In genomic region chr9:120915854-120916495, GRCh38 we compare ENCODE assay signal across 9 cellular contexts. TPM values are rescaled to one million over a fixed set of nuclear protein-coding genes. Genes with fewer than 3 reads are reported as not detected.
DNase-seq lines count a peak whose midpoint lies in the region; ATAC-seq and TF ChIP-seq lines count a peak whose summit lies in the region.
"Had no signal": no experiment of that assay in that cellular context is flagged by ENCODE, and none has a peak within 500 bp of the region (broad histone marks: within the 10 kb centered on the region; RNA-seq: fewer than 3 reads in every experiment).

No MANE protein-coding gene starts in this region.

- DNase-seq in right atrium auricular region (ENCODE audit: low spot score) (no peak), Right ventricle myocardium superior (no peak), upper lobe of right lung (no peak), SKM-1 treated with dmso at 0.1 percent for 144 hours (lab: John Stamatoyannopoulos, UW; ENCODE audit: unreplicated experiment) (no peak), mesothelial cell of epicardium (ENCODE audit: low spot score in 2 of 2, unreplicated experiment in 2 of 2) (no peak)
- DNase-seq in activated CD4-positive, alpha-beta T cell treated with anti-CD3 and anti-CD28 coated beads, Interleukin-2, amount 50 U/mL, for 1 hour = peak; percentile 54
- DNase-seq: left colon had no signal

- no peak for ATAC-seq in Right ventricle myocardium superior (ENCODE audit: poor library complexity)
- no peak for ATAC-seq in upper lobe of right lung
- ATAC-seq in HG03469 (IDR thresholded peaks at IDR 0.05; ENCODE audit: unreplicated experiment) = no peak
- ATAC-seq: left colon had no signal

- no peaks in the 10 kb centered on the region for H3K27me3 ChIP-seq in right atrium auricular region
- H3K27me3 ChIP-seq in layer of hippocampus (ENCODE audit: control insufficient read depth, insufficient read depth, low read length) = no peaks in the 10 kb centered on the region
- no peaks in the 10 kb centered on the region for H3K27me3 ChIP-seq in upper lobe of right lung

- H3K4me3 ChIP-seq in right atrium auricular region = no peak overlapping the region
- no peak overlapping the region for H3K4me3 ChIP-seq in upper lobe of right lung

- H3K27me3 Mint-ChIP-seq in mesothelial cell of epicardium (ENCODE audit: low read depth) = no peaks in the 10 kb centered on the region

- H3K9me3 Mint-ChIP-seq in mesothelial cell of epicardium = peaks cover 3% of the 10 kb centered on the region

- peaks cover 23% of the 10 kb centered on the region for H3K4me1 Mint-ChIP-seq in mesothelial cell of epicardium

- H3K36me3 ChIP-seq in right atrium auricular region (peaks cover 3% of the 10 kb centered on the region), upper lobe of right lung (peaks cover 6% of the 10 kb centered on the region)

- intact Hi-C loops in Right ventricle myocardium superior (cut with DNase I) = loop anchor here (5.0 kb wide), 1 partner anchor 39 kb away; the partner anchor contains the start of gene PHF19
- intact Hi-C loops in upper lobe of right lung (cut with DNase I) = no loop called here

- no peak overlapping the region for H3K27ac Mint-ChIP-seq in mesothelial cell of epicardium

- peak overlapping the region; percentile 30 to 53 for H3K27ac ChIP-seq in right atrium auricular region
- H3K27ac ChIP-seq in layer of hippocampus (ENCODE audit: low read depth, low read length) = peak overlapping the region; percentile 81
- peak overlapping the region; percentile 20 for H3K27ac ChIP-seq in upper lobe of right lung

- H3K4me1 ChIP-seq in right atrium auricular region (peaks cover 0 to 37% of the 10 kb centered on the region in 2 donors), upper lobe of right lung (peaks cover 30% of the 10 kb centered on the region)

- H3K9me3 ChIP-seq in right atrium auricular region (no peaks in the 10 kb centered on the region), upper lobe of right lung (no peaks in the 10 kb centered on the region)

- no peak overlapping the region for H3K4me3 Mint-ChIP-seq in mesothelial cell of epicardium

- TF ChIP-seq CTCF in right atrium auricular region (IDR thresholded peaks at IDR 0.05) (no peak), upper lobe of right lung (IDR thresholded peaks at IDR 0.05) (no peak), mesothelial cell of epicardium (IDR thresholded peaks at IDR 0.05; ENCODE audit: unreplicated experiment) (no peak)

- H3K36me3 Mint-ChIP-seq in mesothelial cell of epicardium = peaks cover 6% of the 10 kb centered on the region

RNA-seq across cellular contexts. Expression of gene TRAF1, which starts 10.6 kb away (rescaled TPM):
- 1 to 10 TPM; 2.0 to 3.0 TPM for total RNA-seq in right atrium auricular region
- total RNA-seq in Right ventricle myocardium superior = 2.2 TPM
- total RNA-seq in upper lobe of right lung = 6.0 TPM
- 7.7 to 8.2 TPM (median 8.0 TPM) in 3 replicates for total RNA-seq in mesothelial cell of epicardium

RNA-seq across cellular contexts. Expression of gene PHF19, which starts 39.0 kb away (rescaled TPM):
- total RNA-seq in right atrium auricular region (10 to 100 TPM; 11.9 to 13.9 TPM), Right ventricle myocardium superior (11.9 TPM), upper lobe of right lung (19.0 TPM), mesothelial cell of epicardium (36.0 to 44.5 TPM (median 41.6 TPM) in 3 replicates)

Comparison
In these comparisons a context has a peak if more than half of its experiments do, and no peak if none do; other contexts are left out.
1. H3K27ac ChIP-seq: peak in every context shown above with its lines; median percentile 81 in layer of hippocampus; 42 in right atrium auricular region; 20 in upper lobe of right lung.